Comparison of ENCODE assay signal across 14 cellular contexts in the genomic region with DNA sequence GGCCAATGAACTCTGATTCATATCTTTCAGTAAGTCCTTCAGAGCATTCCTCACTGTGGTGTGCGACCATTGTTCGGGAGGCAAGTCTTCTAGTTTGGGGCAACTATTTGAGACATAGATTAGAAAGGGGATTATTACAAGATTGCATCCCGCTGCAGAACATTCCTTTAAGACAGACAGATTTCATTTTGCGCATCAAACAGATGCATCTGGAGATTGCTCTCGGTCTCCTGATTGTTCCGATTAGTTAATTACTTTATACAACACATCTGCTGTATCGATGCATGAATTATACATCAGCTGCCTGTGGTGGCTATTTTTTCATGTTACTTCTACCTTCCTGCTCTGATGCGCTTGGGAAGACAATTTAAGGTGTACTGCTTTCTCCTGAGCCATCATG.
"Had no signal": no experiment of that assay in that cellular context is flagged by ENCODE, and none has a peak within 500 bp of the region (broad histone marks: within the 10 kb centered on the region; RNA-seq: fewer than 3 reads in every experiment).

No MANE protein-coding gene starts in this region.

- H3K27ac ChIP-seq: lower lobe of right lung, parathyroid adenoma, skin epidermis, tibial artery, uterus, VCaP had no signal

- H3K27me3 ChIP-seq: tibial artery, uterus had no signal

- H3K4me3 Mint-ChIP-seq: mesothelial cell of epicardium had no signal

- H3K4me3 ChIP-seq: lower lobe of right lung, skin epidermis, tibial artery, uterus had no signal

- ATAC-seq: left cardiac atrium, lower lobe of right lung had no signal

- H3K4me1 ChIP-seq: lower lobe of right lung, parathyroid adenoma, uterus had no signal

- H2AFZ ChIP-seq: parathyroid adenoma had no signal

- H3K27ac Mint-ChIP-seq: mesothelial cell of epicardium had no signal

- H3K79me2 ChIP-seq: parathyroid adenoma had no signal

- H3K36me3 ChIP-seq: uterus had no signal

- DNase-seq: activated CD8-positive, alpha-beta memory T cell treated with anti-CD3 and anti-CD28 coated beads, Interleukin-2, amount 50 U/mL, for 4 hours; activated gamma-delta T cell treated with Interleukin-2 at 50 U/mL for 16 hours; anterior cingulate cortex; dermis blood vessel endothelial cell; left cardiac atrium; lower lobe of right lung; Right ventricle myocardium superior; stimulated activated CD4-positive, alpha-beta T cell treated with anti-CD3 and anti-CD28 coated beads, Interleukin-4, amount 100 ng/mL, for 4 hours; tibial artery; uterus had no signal

- H3K9me3 ChIP-seq: lower lobe of right lung, tibial artery, uterus had no signal

- H3K9ac ChIP-seq: parathyroid adenoma had no signal
